ENCODE assay signal across 14 cellular contexts in the genomic region with DNA sequence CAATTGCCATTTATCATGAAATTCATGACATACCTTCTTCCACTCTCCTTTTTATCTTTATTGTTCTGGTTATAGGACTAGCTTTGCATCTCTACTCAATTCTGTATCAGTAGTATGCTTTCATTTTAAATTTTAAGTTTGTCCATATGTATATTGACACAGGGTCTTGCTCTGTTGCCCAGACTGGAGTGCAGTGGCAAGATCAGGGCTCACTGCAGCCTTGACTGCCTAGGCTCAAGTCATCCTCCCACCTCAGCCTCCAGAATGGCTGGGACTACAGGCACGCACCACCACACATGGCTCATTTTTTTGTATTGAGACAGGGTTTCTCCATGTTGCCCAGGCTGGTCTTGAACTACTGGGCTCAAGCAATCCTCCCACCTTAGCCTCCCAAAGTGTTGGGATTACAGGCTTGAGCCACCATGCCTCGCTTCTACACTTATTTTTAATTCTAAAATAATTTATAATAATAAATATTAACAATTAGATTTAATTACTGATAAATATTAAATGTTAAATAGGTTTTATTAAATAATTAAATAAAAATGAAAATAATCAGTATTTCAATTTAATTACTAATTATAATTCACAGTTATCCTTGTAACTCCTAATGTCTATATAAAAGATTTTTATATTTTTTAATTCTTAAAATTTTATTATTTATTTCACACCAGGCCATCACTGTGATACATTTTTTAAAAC. TPM values are rescaled to one million over a fixed set of nuclear protein-coding genes. Genes with fewer than 3 reads are reported as not detected.
"Had no signal": no experiment of that assay in that cellular context is flagged by ENCODE, and none has a peak within 500 bp of the region (broad histone marks: within the 10 kb centered on the region; RNA-seq: fewer than 3 reads in every experiment).

No MANE protein-coding gene starts in this region.

- H3K36me3 ChIP-seq: breast epithelium had no signal

- ATAC-seq: activated CD4-positive, alpha-beta T cell treated with anti-CD3 and anti-CD28 coated beads for 36 hours had no signal

- H3K27me3 Mint-ChIP-seq: activated CD4-positive, alpha-beta T cell treated with anti-CD3 and anti-CD28 coated beads for 36 hours; activated naive CD8-positive, alpha-beta T cell treated with anti-CD3 and anti-CD28 coated beads, Interleukin-2, amount 10 ng/mL, durations not matched to agents 7 days and 5 days had no signal

- H3K4me3 ChIP-seq: breast epithelium, esophagus squamous epithelium had no signal

- H3K27ac ChIP-seq: breast epithelium had no signal

- H3K9me3 Mint-ChIP-seq: activated naive CD8-positive, alpha-beta T cell treated with anti-CD3 and anti-CD28 coated beads, Interleukin-2, amount 10 ng/mL, durations not matched to agents 7 days and 5 days; activated T-helper 2 cell treated with anti-CD3 and anti-CD28 coated beads, Interferon-gamma antibody, Interleukin-2, Interleukin-4, amounts not matched to agents 10 μg/mL and 5 μg/mL and 100 μg/mL, durations not matched to agents 14 hours and 24 hours and 36 hours had no signal

- H3K27ac Mint-ChIP-seq: activated naive CD8-positive, alpha-beta T cell treated with anti-CD3 and anti-CD28 coated beads, Interleukin-2, amount 10 ng/mL, durations not matched to agents 7 days and 5 days; activated T-helper 2 cell treated with anti-CD3 and anti-CD28 coated beads, Interferon-gamma antibody, Interleukin-2, Interleukin-4, amounts not matched to agents 10 μg/mL and 5 μg/mL and 100 μg/mL, durations not matched to agents 14 hours and 24 hours and 36 hours had no signal

- H3K27me3 ChIP-seq: breast epithelium, esophagus squamous epithelium had no signal

- DNase-seq: activated CD4-positive, alpha-beta T cell treated with anti-CD3 and anti-CD28 coated beads for 36 hours; activated naive CD8-positive, alpha-beta T cell treated with anti-CD3 and anti-CD28 coated beads, Interleukin-2, amount 10 ng/mL, durations not matched to agents 7 days and 5 days; anterior cingulate cortex; esophagus squamous epithelium; mammary epithelial cell; stimulated activated CD4-positive, alpha-beta T cell treated with anti-CD3 and anti-CD28 coated beads, Interleukin-2, amount 100 ng/mL, for 48 hours; stimulated activated CD8-positive, alpha-beta memory T cell treated with anti-CD3 and anti-CD28 coated beads, Interleukin-4, amount 100 ng/mL, for 48 hours had no signal

- H3K9me3 ChIP-seq: breast epithelium, esophagus squamous epithelium had no signal

RNA-seq across cellular contexts. Expression of a gene that starts 27.7 kb away (rescaled TPM):
- polyA plus RNA-seq: neural cell had no signal

RNA-seq across cellular contexts. Expression of a gene that starts 59.8 kb away (rescaled TPM):
- total RNA-seq: activated naive CD8-positive, alpha-beta T cell treated with anti-CD3 and anti-CD28 coated beads, Interleukin-2, amount 10 ng/mL, durations not matched to agents 7 days and 5 days; breast epithelium; cerebellum; dermis microvascular lymphatic vessel endothelial cell; esophagus squamous epithelium; mammary epithelial cell; mucosa of gallbladder; osteocyte had no signal
- polyA plus RNA-seq: mammary epithelial cell, neural cell had no signal
